In the genomic region with DNA sequence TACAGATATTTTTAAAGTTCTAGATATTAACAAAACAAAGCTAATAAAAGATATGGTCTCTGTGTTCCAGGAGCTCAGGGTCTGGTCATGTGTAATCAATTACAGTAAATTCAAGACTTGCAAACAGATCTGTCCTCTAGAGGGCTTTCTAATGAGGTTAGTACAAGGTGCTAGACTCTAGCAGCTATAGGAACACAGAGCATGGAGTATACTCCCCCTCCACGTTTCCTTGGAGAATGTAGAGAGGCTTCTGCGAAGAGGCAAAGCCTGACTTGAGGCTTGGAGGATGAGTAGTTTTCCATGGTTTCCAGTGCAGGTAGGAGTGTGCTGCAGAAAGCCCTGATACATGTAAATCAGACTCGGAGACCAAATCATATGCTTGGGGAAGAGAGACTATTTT, we compare ENCODE assay signal across 10 cellular contexts. TPM values are rescaled to one million over a fixed set of nuclear protein-coding genes. Genes with fewer than 3 reads are reported as not detected.
DNase-seq lines count a peak whose midpoint lies in the region; ATAC-seq, FAIRE-seq and TF ChIP-seq lines count a peak whose summit lies in the region.
"Had no signal": no experiment of that assay in that cellular context is flagged by ENCODE, and none has a peak within 500 bp of the region (broad histone marks: within the 10 kb centered on the region; RNA-seq: fewer than 3 reads in every experiment).

No MANE protein-coding gene starts in this region.

- no peaks in the 10 kb centered on the region for H3K27me3 ChIP-seq in sigmoid colon

- TF ChIP-seq EP300 in sigmoid colon (IDR thresholded peaks at IDR 0.05) = no peak

- intact Hi-C loops in sigmoid colon (cut with DNase I) = no loop called here

- 81 to 84% methylated on average over 2 to 3 of the region's 3 CpGs for WGBS in sigmoid colon, 2 donors

- H3K4me3 ChIP-seq in fibroblast of villous mesenchyme (ENCODE audit: low read depth, low read length) (no peak overlapping the region), sigmoid colon (no peak overlapping the region)

- TF ChIP-seq CTCF in AG09319 (IDR thresholded peaks at IDR 0.05; ENCODE audit: low read depth, low read length) = peak; percentile 29
- peak; percentile 39 for TF ChIP-seq CTCF in fibroblast of villous mesenchyme (IDR thresholded peaks at IDR 0.05; ENCODE audit: insufficient read depth, low read depth, low read length)
- TF ChIP-seq CTCF in sigmoid colon (IDR thresholded peaks at IDR 0.05) = no peak

- peak; percentile 15 for FAIRE-seq in H54 (lab: Jason Lieb, UNC)

- ATAC-seq in SK-N-SH treated with all-trans-retinoic acid at 6 μM for 48 hours = peak; percentile 71
- ATAC-seq in GM21825 (IDR thresholded peaks at IDR 0.05; ENCODE audit: unreplicated experiment) = no peak
- no peak for ATAC-seq in GM18517 (IDR thresholded peaks at IDR 0.05; ENCODE audit: unreplicated experiment)

- no peak overlapping the region for H3K27ac ChIP-seq in sigmoid colon

- DNase-seq in AG09319 (ENCODE audit: extremely low read depth, low read depth) (no peak), H54 (ENCODE audit: insufficient read length, low spot score) (no peak), fibroblast of villous mesenchyme (ENCODE audit: low read depth) (peak; percentile 38), SKM-1 treated with dmso at 0.1 percent for 144 hours (lab: John Stamatoyannopoulos, UW; ENCODE audit: unreplicated experiment) (no peak), sigmoid colon (no peak)
- DNase-seq: activated CD8-positive, alpha-beta memory T cell treated with anti-CD3 and anti-CD28 coated beads, Interleukin-2, amount 50 U/mL, for 4 hours; MM.1S had no signal

- no peaks in the 10 kb centered on the region for H3K4me1 ChIP-seq in sigmoid colon

- TF ChIP-seq POLR2A in H54 (IDR thresholded peaks at IDR 0.05; ENCODE audit: low read depth, low read length) = no peak
- no peak for TF ChIP-seq POLR2A in sigmoid colon (IDR thresholded peaks at IDR 0.05)

- H3K36me3 ChIP-seq in sigmoid colon = no peaks in the 10 kb centered on the region

- H3K9me3 ChIP-seq in sigmoid colon = no peaks in the 10 kb centered on the region

TF ChIP-seq in SK-N-SH treated with all-trans-retinoic acid at 6 μM for 48 hours, 23 proteins besides CTCF, POLR2A, EP300 and RAD21:
- no peak for TF ChIP-seq OSR1 (CRISPR knock-in tag; IDR thresholded peaks at IDR 0.05)
- TF ChIP-seq, protein P1, sequence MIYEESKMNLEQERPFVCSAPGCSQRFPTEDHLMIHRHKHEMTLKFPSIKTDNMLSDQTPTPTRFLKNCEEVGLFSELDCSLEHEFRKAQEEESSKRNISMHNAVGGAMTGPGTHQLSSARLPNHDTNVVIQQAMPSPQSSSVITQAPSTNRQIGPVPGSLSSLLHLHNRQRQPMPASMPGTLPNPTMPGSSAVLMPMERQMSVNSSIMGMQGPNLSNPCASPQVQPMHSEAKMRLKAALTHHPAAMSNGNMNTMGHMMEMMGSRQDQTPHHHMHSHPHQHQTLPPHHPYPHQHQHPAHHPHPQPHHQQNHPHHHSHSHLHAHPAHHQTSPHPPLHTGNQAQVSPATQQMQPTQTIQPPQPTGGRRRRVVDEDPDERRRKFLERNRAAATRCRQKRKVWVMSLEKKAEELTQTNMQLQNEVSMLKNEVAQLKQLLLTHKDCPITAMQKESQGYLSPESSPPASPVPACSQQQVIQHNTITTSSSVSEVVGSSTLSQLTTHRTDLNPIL (CRISPR knock-in tag; IDR thresholded peaks at IDR 0.05; ENCODE audit: low read depth) = no peak
- TF ChIP-seq PPARA (CRISPR knock-in tag; IDR thresholded peaks at IDR 0.05; ENCODE audit: borderline replicate concordance) = no peak
- no peak for TF ChIP-seq GLIS3 (CRISPR knock-in tag; IDR thresholded peaks at IDR 0.05)
- TF ChIP-seq ZC3H10 (CRISPR knock-in tag; IDR thresholded peaks at IDR 0.05) = no peak
- no peak for TF ChIP-seq ZNF70 (CRISPR knock-in tag; IDR thresholded peaks at IDR 0.05)
- TF ChIP-seq CSRNP3 (CRISPR knock-in tag; IDR thresholded peaks at IDR 0.05) = no peak
- TF ChIP-seq ZFP3 (CRISPR knock-in tag; IDR thresholded peaks at IDR 0.05) = no peak
- TF ChIP-seq, protein P2, sequence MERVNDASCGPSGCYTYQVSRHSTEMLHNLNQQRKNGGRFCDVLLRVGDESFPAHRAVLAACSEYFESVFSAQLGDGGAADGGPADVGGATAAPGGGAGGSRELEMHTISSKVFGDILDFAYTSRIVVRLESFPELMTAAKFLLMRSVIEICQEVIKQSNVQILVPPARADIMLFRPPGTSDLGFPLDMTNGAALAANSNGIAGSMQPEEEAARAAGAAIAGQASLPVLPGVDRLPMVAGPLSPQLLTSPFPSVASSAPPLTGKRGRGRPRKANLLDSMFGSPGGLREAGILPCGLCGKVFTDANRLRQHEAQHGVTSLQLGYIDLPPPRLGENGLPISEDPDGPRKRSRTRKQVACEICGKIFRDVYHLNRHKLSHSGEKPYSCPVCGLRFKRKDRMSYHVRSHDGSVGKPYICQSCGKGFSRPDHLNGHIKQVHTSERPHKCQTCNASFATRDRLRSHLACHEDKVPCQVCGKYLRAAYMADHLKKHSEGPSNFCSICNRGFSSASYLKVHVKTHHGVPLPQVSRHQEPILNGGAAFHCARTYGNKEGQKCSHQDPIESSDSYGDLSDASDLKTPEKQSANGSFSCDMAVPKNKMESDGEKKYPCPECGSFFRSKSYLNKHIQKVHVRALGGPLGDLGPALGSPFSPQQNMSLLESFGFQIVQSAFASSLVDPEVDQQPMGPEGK (CRISPR knock-in tag; IDR thresholded peaks at IDR 0.05; ENCODE audit: borderline replicate concordance) = no peak
- no peak for TF ChIP-seq POU6F1 (CRISPR knock-in tag; IDR thresholded peaks at IDR 0.05; ENCODE audit: borderline replicate concordance, low read depth)
- TF ChIP-seq, protein P3, sequence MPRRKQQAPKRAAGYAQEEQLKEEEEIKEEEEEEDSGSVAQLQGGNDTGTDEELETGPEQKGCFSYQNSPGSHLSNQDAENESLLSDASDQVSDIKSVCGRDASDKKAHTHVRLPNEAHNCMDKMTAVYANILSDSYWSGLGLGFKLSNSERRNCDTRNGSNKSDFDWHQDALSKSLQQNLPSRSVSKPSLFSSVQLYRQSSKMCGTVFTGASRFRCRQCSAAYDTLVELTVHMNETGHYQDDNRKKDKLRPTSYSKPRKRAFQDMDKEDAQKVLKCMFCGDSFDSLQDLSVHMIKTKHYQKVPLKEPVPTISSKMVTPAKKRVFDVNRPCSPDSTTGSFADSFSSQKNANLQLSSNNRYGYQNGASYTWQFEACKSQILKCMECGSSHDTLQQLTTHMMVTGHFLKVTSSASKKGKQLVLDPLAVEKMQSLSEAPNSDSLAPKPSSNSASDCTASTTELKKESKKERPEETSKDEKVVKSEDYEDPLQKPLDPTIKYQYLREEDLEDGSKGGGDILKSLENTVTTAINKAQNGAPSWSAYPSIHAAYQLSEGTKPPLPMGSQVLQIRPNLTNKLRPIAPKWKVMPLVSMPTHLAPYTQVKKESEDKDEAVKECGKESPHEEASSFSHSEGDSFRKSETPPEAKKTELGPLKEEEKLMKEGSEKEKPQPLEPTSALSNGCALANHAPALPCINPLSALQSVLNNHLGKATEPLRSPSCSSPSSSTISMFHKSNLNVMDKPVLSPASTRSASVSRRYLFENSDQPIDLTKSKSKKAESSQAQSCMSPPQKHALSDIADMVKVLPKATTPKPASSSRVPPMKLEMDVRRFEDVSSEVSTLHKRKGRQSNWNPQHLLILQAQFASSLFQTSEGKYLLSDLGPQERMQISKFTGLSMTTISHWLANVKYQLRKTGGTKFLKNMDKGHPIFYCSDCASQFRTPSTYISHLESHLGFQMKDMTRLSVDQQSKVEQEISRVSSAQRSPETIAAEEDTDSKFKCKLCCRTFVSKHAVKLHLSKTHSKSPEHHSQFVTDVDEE (CRISPR knock-in tag; IDR thresholded peaks at IDR 0.05) = no peak
- TF ChIP-seq RARB (CRISPR knock-in tag; IDR thresholded peaks at IDR 0.05) = no peak
- no peak for TF ChIP-seq ZFP30 (CRISPR knock-in tag; IDR thresholded peaks at IDR 0.05)
- no peak for TF ChIP-seq ESRRG (CRISPR knock-in tag; IDR thresholded peaks at IDR 0.05)
- TF ChIP-seq ZNF565 (CRISPR knock-in tag; conservative IDR thresholded peaks at IDR 0.05; ENCODE audit: low read depth) = no peak
- no peak for TF ChIP-seq ZNF8 (CRISPR knock-in tag; IDR thresholded peaks at IDR 0.05)
- TF ChIP-seq BACH2 (CRISPR knock-in tag; IDR thresholded peaks at IDR 0.05; ENCODE audit: borderline replicate concordance) = no peak

RNA-seq across cellular contexts. Expression of gene DLG1, which starts 32.7 kb away (rescaled TPM):
- total RNA-seq in fibroblast of villous mesenchyme (51.9 and 87.7 TPM in 2 replicates), sigmoid colon (10 to 100 TPM; 62.6 to 71.0 (median 66.9) TPM)
- 10 to 100 TPM; 30.6 to 83.7 (median 31.9) TPM for polyA plus RNA-seq in sigmoid colon

Comparison
In these comparisons a context has a peak if more than half of its experiments do, and no peak if none do; other contexts are left out.
1. CTCF ChIP-seq: peak in AG09319 (single experiment) and fibroblast of villous mesenchyme (single experiment); none in sigmoid colon (0 of 4).